Comparison of ENCODE assay signal across 8 cellular contexts in genomic region chr10:23344251-23344841, GRCh38. TPM values are rescaled to one million over a fixed set of nuclear protein-coding genes. Genes with fewer than 3 reads are reported as not detected.
DNase-seq lines count a peak whose midpoint lies in the region; ATAC-seq and TF ChIP-seq lines count a peak whose summit lies in the region.

Gene C10orf67, minus strand, starts transcription at chr10:23344797. Its CDS starts 23 bp downstream, at chr10:23344774.

- no peaks in the 10 kb centered on the region for H3K4me1 ChIP-seq in colonic mucosa

- intact Hi-C loops in colonic mucosa (cut with DNase I), result no loop called here

- H3K36me3 ChIP-seq in colonic mucosa, result no peaks in the 10 kb centered on the region

- H3K27ac ChIP-seq in colonic mucosa (no peak within 1 kb of the TSS), layer of hippocampus (ENCODE audit: low read depth, low read length) (peak within 1 kb of the TSS; percentile 65)

- DNase-seq in activated effector memory CD4-positive, alpha-beta T cell treated with anti-CD3 and anti-CD28 coated beads, Interleukin-2, amount 50 U/mL, for 16 hours, result peak; percentile 79
- DNase-seq in activated effector memory CD4-positive, alpha-beta T cell treated with Interleukin-2 at 50 U/mL for 16 hours, result no peak
- peak; percentile 23 for DNase-seq in colonic mucosa
- peak; percentile 21 for DNase-seq in stimulated activated CD4-positive, alpha-beta T cell treated with anti-CD3 and anti-CD28 coated beads, Interleukin-4, amount 100 ng/mL, for 24 hours
- no peak for DNase-seq in SHP77 (lab: John Stamatoyannopoulos, UW)

- no peak for TF ChIP-seq CTCF in colonic mucosa (IDR thresholded peaks at IDR 0.05)

- peak within 1 kb of the TSS; percentile 39 for H3K4me3 ChIP-seq in colonic mucosa

- ATAC-seq in SK-N-SH treated with all-trans-retinoic acid at 6 μM for 48 hours, result peak; percentile 60
- ATAC-seq in GM21619 (IDR thresholded peaks at IDR 0.05; ENCODE audit: unreplicated experiment), result no peak

- H3K27me3 ChIP-seq in colonic mucosa (no peaks in the 10 kb centered on the region), layer of hippocampus (ENCODE audit: control insufficient read depth, insufficient read depth, low read length) (no peaks in the 10 kb centered on the region)

- no peaks in the 10 kb centered on the region for H3K9me3 ChIP-seq in colonic mucosa

- peak within 1 kb of the TSS; percentile 38 to 57 for H3K9ac ChIP-seq in colonic mucosa (ENCODE audit: low read depth in 2 of 2, low read length in 2 of 2)

TF ChIP-seq in SK-N-SH treated with all-trans-retinoic acid at 6 μM for 48 hours, 23 proteins besides CTCF, POLR2A, EP300 and RAD21:
- TF ChIP-seq TSHZ2 (CRISPR knock-in tag; IDR thresholded peaks at IDR 0.05) (no peak), ZNF8 (CRISPR knock-in tag; IDR thresholded peaks at IDR 0.05) (no peak), SNAI2 (CRISPR knock-in tag; IDR thresholded peaks at IDR 0.05) (no peak), BACH2 (CRISPR knock-in tag; IDR thresholded peaks at IDR 0.05; ENCODE audit: borderline replicate concordance) (no peak), CSRNP3 (CRISPR knock-in tag; IDR thresholded peaks at IDR 0.05) (no peak), CSDC2 (CRISPR knock-in tag; IDR thresholded peaks at IDR 0.05) (no peak), ZFP30 (CRISPR knock-in tag; IDR thresholded peaks at IDR 0.05) (no peak)
- TF ChIP-seq, protein P1, sequence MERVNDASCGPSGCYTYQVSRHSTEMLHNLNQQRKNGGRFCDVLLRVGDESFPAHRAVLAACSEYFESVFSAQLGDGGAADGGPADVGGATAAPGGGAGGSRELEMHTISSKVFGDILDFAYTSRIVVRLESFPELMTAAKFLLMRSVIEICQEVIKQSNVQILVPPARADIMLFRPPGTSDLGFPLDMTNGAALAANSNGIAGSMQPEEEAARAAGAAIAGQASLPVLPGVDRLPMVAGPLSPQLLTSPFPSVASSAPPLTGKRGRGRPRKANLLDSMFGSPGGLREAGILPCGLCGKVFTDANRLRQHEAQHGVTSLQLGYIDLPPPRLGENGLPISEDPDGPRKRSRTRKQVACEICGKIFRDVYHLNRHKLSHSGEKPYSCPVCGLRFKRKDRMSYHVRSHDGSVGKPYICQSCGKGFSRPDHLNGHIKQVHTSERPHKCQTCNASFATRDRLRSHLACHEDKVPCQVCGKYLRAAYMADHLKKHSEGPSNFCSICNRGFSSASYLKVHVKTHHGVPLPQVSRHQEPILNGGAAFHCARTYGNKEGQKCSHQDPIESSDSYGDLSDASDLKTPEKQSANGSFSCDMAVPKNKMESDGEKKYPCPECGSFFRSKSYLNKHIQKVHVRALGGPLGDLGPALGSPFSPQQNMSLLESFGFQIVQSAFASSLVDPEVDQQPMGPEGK (CRISPR knock-in tag; IDR thresholded peaks at IDR 0.05; ENCODE audit: borderline replicate concordance), result no peak

RNA-seq across cellular contexts. Expression of gene C10orf67, which starts in this region (rescaled TPM):
- total RNA-seq in colonic mucosa, result not detected

Comparison
In these comparisons a context has a peak if more than half of its experiments do, and no peak if none do; other contexts are left out.
1. DNase-seq: peak in activated effector memory CD4-positive, alpha-beta T cell treated with anti-CD3 and anti-CD28 coated beads, Interleukin-2, amount 50 U/mL, for 16 hours (single experiment) and stimulated activated CD4-positive, alpha-beta T cell treated with anti-CD3 and anti-CD28 coated beads, Interleukin-4, amount 100 ng/mL, for 24 hours (single experiment); none in activated effector memory CD4-positive, alpha-beta T cell treated with Interleukin-2 at 50 U/mL for 16 hours (single experiment) and SHP77 (0 of 2).
2. Peak in DNase-seq, H3K4me3 ChIP-seq and H3K9ac ChIP-seq in colonic mucosa; RNA of the gene not detected or under 1 TPM.